In genomic region chr1:209422281-209422680, GRCh38 we compare ENCODE assay signal across 20 cellular contexts.
DNase-seq lines count a peak whose midpoint lies in the region; ATAC-seq and TF ChIP-seq lines count a peak whose summit lies in the region.
"Had no signal": no experiment of that assay in that cellular context is flagged by ENCODE, and none has a peak within 500 bp of the region (broad histone marks: within the 10 kb centered on the region; RNA-seq: fewer than 3 reads in every experiment).

No MANE protein-coding gene starts in this region.

- H3K4me1 Mint-ChIP-seq in mesothelial cell of epicardium, result peaks cover 70% of the 10 kb centered on the region

- DNase-seq in Right ventricle myocardium inferior (ENCODE audit: missing footprints) (no peak), cardiac septum (ENCODE audit: low spot score) (no peak), epithelial cell of prostate (ENCODE audit: low read depth, low spot score) (no peak), mesothelial cell of epicardium (ENCODE audit: low spot score in 2 of 2, unreplicated experiment in 2 of 2) (no peak), NCI-H1048 (lab: John Stamatoyannopoulos, UW) (no peak), superior temporal gyrus (ENCODE audit: extremely low spot score) (no peak)
- no peak for DNase-seq in activated naive CD4-positive, alpha-beta T cell treated with Interleukin-2 at 50 U/mL for 16 hours
- DNase-seq: CD4-positive, alpha-beta memory T cell; DMS153; GF-D8; GOT3; KG1; NCI-H1417 treated with DMSO at 0.1 percent for 48 hours; NCI-H2029; NCI-H345; NCI-H524 treated with DMSO at 0.1 percent for 48 hours had no signal

- intact Hi-C loops in Right ventricle myocardium inferior (cut with DNase I), result no loop called here
- intact Hi-C loops in cardiac septum (cut with DNase I), result no loop called here

- ATAC-seq in Right ventricle myocardium inferior, result peak; percentile 79
- ATAC-seq: A549, HepG2, Panc1 had no signal

- H3K36me3 Mint-ChIP-seq in mesothelial cell of epicardium, result no peaks in the 10 kb centered on the region
- H3K36me3 Mint-ChIP-seq: CD4-positive, alpha-beta memory T cell had no signal

- no peak for TF ChIP-seq CTCF in mesothelial cell of epicardium (IDR thresholded peaks at IDR 0.05; ENCODE audit: unreplicated experiment)

- H3K4me3 Mint-ChIP-seq in mesothelial cell of epicardium, result no peak overlapping the region
- H3K4me3 Mint-ChIP-seq: CD4-positive, alpha-beta memory T cell had no signal

- H3K27me3 Mint-ChIP-seq in mesothelial cell of epicardium (ENCODE audit: low read depth), result no peaks in the 10 kb centered on the region

- no peaks in the 10 kb centered on the region for H3K9me3 Mint-ChIP-seq in mesothelial cell of epicardium

- peak overlapping the region; percentile 3 for H3K27ac Mint-ChIP-seq in mesothelial cell of epicardium
- H3K27ac Mint-ChIP-seq: CD4-positive, alpha-beta memory T cell had no signal

- peak overlapping the region; percentile 100 for H3K27ac ChIP-seq in epithelial cell of prostate
- H3K27ac ChIP-seq: A549, BLaER1 had no signal
